8 cellular contexts compared by ENCODE assay signal in genomic region chr10:60611291-60611747, GRCh38.
DNase-seq lines count a peak whose midpoint lies in the region; ATAC-seq and TF ChIP-seq lines count a peak whose summit lies in the region.

No MANE protein-coding gene starts in this region.

- ATAC-seq in stimulated activated naive CD8-positive, alpha-beta T cell treated with anti-CD3 and anti-CD28 coated beads, Interleukin-15, Interleukin-2, amounts not matched to agents 100 U/mL and 50 U/mL, for 24 hours: peak; percentile 91
- no peak for ATAC-seq in GM21723 (IDR thresholded peaks at IDR 0.05; ENCODE audit: unreplicated experiment)

- TF ChIP-seq CTCF in mesothelial cell of epicardium (IDR thresholded peaks at IDR 0.05; ENCODE audit: unreplicated experiment): no peak

- DNase-seq in activated T-cell treated with anti-CD3 and anti-CD28 coated beads for 48 hours (ENCODE audit: low read depth) (peak; percentile 4), iPS-NIHi7 (ENCODE audit: extremely low spot score) (peak; percentile 18), mesothelial cell of epicardium (ENCODE audit: low spot score in 2 of 2, unreplicated experiment in 2 of 2) (no peak), NCI-H510A (lab: John Stamatoyannopoulos, UW) (no peak)
- DNase-seq in activated T-cell treated with anti-CD3 and anti-CD28 coated beads, Interleukin-2, amount 50 U/mL, for 1 hour: no peak
- no peak for DNase-seq in activated T-helper 1 cell treated with anti-CD3 and anti-CD28 coated beads, Interleukin-12 subunit alpha, Interleukin-12 subunit beta, Interleukin-2, Interleukin-4 antibody, amounts not matched to agents 30 ng/mL and 10 ng/mL and 1 ng/mL, durations not matched to agents 14 hours and 24 hours and 36 hours (ENCODE audit: low spot score)
- no peak for DNase-seq in stimulated activated naive CD8-positive, alpha-beta T cell treated with anti-CD3 and anti-CD28 coated beads, Interleukin-15, Interleukin-2, amounts not matched to agents 100 U/mL and 50 U/mL, for 24 hours

- intact Hi-C loops in activated T-helper 1 cell treated with anti-CD3 and anti-CD28 coated beads, Interleukin-12 subunit alpha, Interleukin-12 subunit beta, Interleukin-2, Interleukin-4 antibody, amounts not matched to agents 30 ng/mL and 10 ng/mL and 1 ng/mL, durations not matched to agents 14 hours and 24 hours and 36 hours (cut with micrococcal nuclease): loop anchor here (1.0 to 2.0 kb wide), 3 partner anchors 17 to 75 kb away; no protein-coding TSS in a partner anchor

- H3K36me3 Mint-ChIP-seq in activated T-helper 1 cell treated with anti-CD3 and anti-CD28 coated beads, Interleukin-12 subunit alpha, Interleukin-12 subunit beta, Interleukin-2, Interleukin-4 antibody, amounts not matched to agents 30 ng/mL and 10 ng/mL and 1 ng/mL, durations not matched to agents 14 hours and 24 hours and 36 hours (ENCODE audit: low read depth): peaks cover 13% of the 10 kb centered on the region
- H3K36me3 Mint-ChIP-seq in mesothelial cell of epicardium: peaks cover 7% of the 10 kb centered on the region

- H3K4me3 Mint-ChIP-seq in activated T-helper 1 cell treated with anti-CD3 and anti-CD28 coated beads, Interleukin-12 subunit alpha, Interleukin-12 subunit beta, Interleukin-2, Interleukin-4 antibody, amounts not matched to agents 30 ng/mL and 10 ng/mL and 1 ng/mL, durations not matched to agents 14 hours and 24 hours and 36 hours: peak overlapping the region; percentile 1
- H3K4me3 Mint-ChIP-seq in mesothelial cell of epicardium: no peak overlapping the region

- no peaks in the 10 kb centered on the region for H3K9me3 Mint-ChIP-seq in activated T-helper 1 cell treated with anti-CD3 and anti-CD28 coated beads, Interleukin-12 subunit alpha, Interleukin-12 subunit beta, Interleukin-2, Interleukin-4 antibody, amounts not matched to agents 30 ng/mL and 10 ng/mL and 1 ng/mL, durations not matched to agents 14 hours and 24 hours and 36 hours
- H3K9me3 Mint-ChIP-seq in mesothelial cell of epicardium: no peaks in the 10 kb centered on the region

- H3K27ac Mint-ChIP-seq in activated T-helper 1 cell treated with anti-CD3 and anti-CD28 coated beads, Interleukin-12 subunit alpha, Interleukin-12 subunit beta, Interleukin-2, Interleukin-4 antibody, amounts not matched to agents 30 ng/mL and 10 ng/mL and 1 ng/mL, durations not matched to agents 14 hours and 24 hours and 36 hours: peak overlapping the region; percentile 49
- no peak overlapping the region for H3K27ac Mint-ChIP-seq in mesothelial cell of epicardium

- H3K27me3 Mint-ChIP-seq in activated T-helper 1 cell treated with anti-CD3 and anti-CD28 coated beads, Interleukin-12 subunit alpha, Interleukin-12 subunit beta, Interleukin-2, Interleukin-4 antibody, amounts not matched to agents 30 ng/mL and 10 ng/mL and 1 ng/mL, durations not matched to agents 14 hours and 24 hours and 36 hours (ENCODE audit: insufficient read depth): no peaks in the 10 kb centered on the region
- H3K27me3 Mint-ChIP-seq in mesothelial cell of epicardium (ENCODE audit: low read depth): no peaks in the 10 kb centered on the region

- H3K4me1 Mint-ChIP-seq in activated T-helper 1 cell treated with anti-CD3 and anti-CD28 coated beads, Interleukin-12 subunit alpha, Interleukin-12 subunit beta, Interleukin-2, Interleukin-4 antibody, amounts not matched to agents 30 ng/mL and 10 ng/mL and 1 ng/mL, durations not matched to agents 14 hours and 24 hours and 36 hours (ENCODE audit: low read depth): peaks cover 30% of the 10 kb centered on the region
- peaks cover 30% of the 10 kb centered on the region for H3K4me1 Mint-ChIP-seq in mesothelial cell of epicardium

Comparison
In these comparisons a context has a peak if more than half of its experiments do, and no peak if none do; other contexts are left out.
1. DNase-seq: peak in activated T-cell treated with anti-CD3 and anti-CD28 coated beads for 48 hours (single experiment) and iPS-NIHi7 (single experiment); none in activated T-cell treated with anti-CD3 and anti-CD28 coated beads, Interleukin-2, amount 50 U/mL, for 1 hour (single experiment), activated T-helper 1 cell treated with anti-CD3 and anti-CD28 coated beads, Interleukin-12 subunit alpha, Interleukin-12 subunit beta, Interleukin-2, Interleukin-4 antibody, amounts not matched to agents 30 ng/mL and 10 ng/mL and 1 ng/mL, durations not matched to agents 14 hours and 24 hours and 36 hours (single experiment), stimulated activated naive CD8-positive, alpha-beta T cell treated with anti-CD3 and anti-CD28 coated beads, Interleukin-15, Interleukin-2, amounts not matched to agents 100 U/mL and 50 U/mL, for 24 hours (single experiment), mesothelial cell of epicardium (0 of 2) and NCI-H510A (single experiment).